ENCODE assay signal across 8 cellular contexts in the genomic region with DNA sequence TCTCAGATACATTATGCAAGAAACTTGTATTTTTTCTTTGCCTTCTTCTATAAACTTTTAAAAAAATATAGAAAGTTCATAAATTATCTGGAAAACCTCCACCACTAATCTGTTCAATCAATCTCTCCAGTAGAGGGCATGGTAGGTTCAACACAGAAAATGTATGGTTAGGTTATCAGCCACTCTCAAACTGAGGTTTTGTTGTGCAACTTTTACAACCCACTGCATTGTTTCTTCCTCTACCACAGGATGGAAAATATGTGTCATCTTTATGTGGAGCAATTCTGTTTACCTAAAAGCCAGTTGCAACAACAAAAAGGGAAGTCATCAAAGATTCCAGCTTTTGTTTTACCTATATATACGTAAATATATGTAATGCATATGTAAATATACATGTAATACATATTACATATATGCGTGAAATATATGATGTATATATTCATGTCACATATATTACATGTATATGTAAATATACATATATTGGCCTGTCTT. TPM values are rescaled to one million over a fixed set of nuclear protein-coding genes. Genes with fewer than 3 reads are reported as not detected.
DNase-seq lines count a peak whose midpoint lies in the region; ATAC-seq and TF ChIP-seq lines count a peak whose summit lies in the region.

No MANE protein-coding gene starts in this region.

- H3K27ac ChIP-seq in adrenal gland: peak overlapping the region in 1 of 5 donors; percentile 97
- H3K27ac ChIP-seq in thyroid gland: no peak overlapping the region

- intact Hi-C loops in adrenal gland (cut with DNase I): loop anchor here (10.0 kb wide), 2 partner anchors 219 to 331 kb away; no protein-coding TSS in a partner anchor
- intact Hi-C loops in thyroid gland (cut with DNase I): loop anchor here (10.0 kb wide), 1 partner anchor 219 kb away; no protein-coding TSS in a partner anchor

- WGBS in adrenal gland, 4 donors: 69 to 74% (median 72%) methylated on average over 2 of the region's 2 CpGs
- WGBS in thyroid gland, 2 donors: 88 to 89% methylated on average over 2 of the region's 2 CpGs

- H3K27me3 ChIP-seq in adrenal gland (no peaks in the 10 kb centered on the region), thyroid gland (no peaks in the 10 kb centered on the region)

- TF ChIP-seq CTCF in adrenal gland (IDR thresholded peaks at IDR 0.05) (peak; percentile 33 to 74 (median 57)), thyroid gland (IDR thresholded peaks at IDR 0.05) (peak in 4 of 6 experiments; percentile 22 to 43 (median 37))

- H3K4me1 ChIP-seq in adrenal gland (replicated peaks in 1 of 2): peaks cover 9 to 27% of the 10 kb centered on the region in 2 donors
- peaks cover 12 to 16% of the 10 kb centered on the region in 2 donors for H3K4me1 ChIP-seq in thyroid gland

- TF ChIP-seq POLR2A in adrenal gland (IDR thresholded peaks at IDR 0.05) (no peak), thyroid gland (IDR thresholded peaks at IDR 0.05) (no peak)

- ATAC-seq in GM18858 (IDR thresholded peaks at IDR 0.05; ENCODE audit: unreplicated experiment): peak; percentile 23
- ATAC-seq in HG03066 (IDR thresholded peaks at IDR 0.05; ENCODE audit: low read depth, unreplicated experiment): peak; percentile 20
- ATAC-seq in GM19023 (IDR thresholded peaks at IDR 0.05; ENCODE audit: unreplicated experiment): no peak

- H3K9me3 ChIP-seq in adrenal gland (replicated peaks in 1 of 3) (no peaks in the 10 kb centered on the region), thyroid gland (no peaks in the 10 kb centered on the region)

- H3K4me3 ChIP-seq in adrenal gland (no peak overlapping the region), thyroid gland (replicated peaks in 1 of 3) (no peak overlapping the region)

- H3K36me3 ChIP-seq in adrenal gland (replicated peaks in 1 of 2) (peaks cover 0 to 8% of the 10 kb centered on the region in 2 donors), thyroid gland (no peaks in the 10 kb centered on the region)

- DNase-seq in DMS 273 treated with DMSO at 0.1 percent for 48 hours (lab: John Stamatoyannopoulos, UW): peak; percentile 24
- peak; percentile 38 for DNase-seq in NCI-H345 (lab: John Stamatoyannopoulos, UW)
- DNase-seq in adrenal gland: peak in 2 of 7 donors; percentile 21 to 43
- peak; percentile 96 for DNase-seq in iris pigment epithelial cell (ENCODE audit: low read depth)
- no peak for DNase-seq in thyroid gland

RNA-seq across cellular contexts. Expression of gene RGS2, which starts 3.0 kb away (rescaled TPM):
- total RNA-seq in adrenal gland: 100 to 1,000 TPM in 7 of 8 donors, 10 to 100 TPM in 1; 99.2 to 366 (median 140) TPM
- polyA plus RNA-seq in adrenal gland: 100 to 1,000 TPM; 329 to 476 (median 459) TPM
- total RNA-seq in thyroid gland: 10 to 100 TPM in 3 of 4 donors, 1 to 10 TPM in 1; 9.1 to 39.0 (median 17.8) TPM

Comparison
In these comparisons a context has a peak if more than half of its experiments do, and no peak if none do; other contexts are left out.
1. DNase-seq: peak in DMS 273 treated with DMSO at 0.1 percent for 48 hours (single experiment), NCI-H345 (single experiment) and iris pigment epithelial cell (single experiment); none in thyroid gland (0 of 2).